17 cellular contexts compared by ENCODE assay signal in the genomic region with DNA sequence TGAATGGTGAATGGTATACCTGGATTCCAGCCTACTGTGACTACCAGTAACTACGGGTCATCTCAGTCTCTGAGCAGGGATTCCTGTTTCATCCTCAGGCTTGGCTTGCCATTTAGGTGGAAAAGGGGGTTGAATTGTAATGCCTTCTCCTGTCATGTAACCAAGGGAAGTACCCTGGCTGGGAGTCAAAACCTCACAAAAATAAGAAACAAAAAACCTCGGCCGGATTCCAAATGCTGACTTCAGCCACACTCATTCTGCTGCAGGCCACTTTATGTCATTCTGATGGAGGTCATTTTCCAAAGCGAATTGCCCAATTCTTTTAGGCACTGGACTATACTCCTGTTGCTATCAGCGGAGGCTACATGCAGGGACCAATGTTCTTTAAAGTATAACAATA.
DNase-seq lines count a peak whose midpoint lies in the region; ATAC-seq, FAIRE-seq and TF ChIP-seq lines count a peak whose summit lies in the region.
"Had no signal": no experiment of that assay in that cellular context is flagged by ENCODE, and none has a peak within 500 bp of the region (broad histone marks: within the 10 kb centered on the region; RNA-seq: fewer than 3 reads in every experiment).

No MANE protein-coding gene starts in this region.

- ATAC-seq in HepG2 = no peak
- ATAC-seq: activated CD4-positive, CD25-positive, alpha-beta regulatory T cell treated with anti-CD3 and anti-CD28 coated beads, Interleukin-2, amount 50 U/mL, for 24 hours; natural killer cell treated with Interleukin-12 subunit alpha and Interleukin-12 subunit beta and Interleukin-15 and Interleukin-18, amount 100 ng/mL, for 72 hours; stimulated activated naive CD8-positive, alpha-beta T cell treated with anti-CD3 and anti-CD28 coated beads, Interleukin-15, Interleukin-2, amounts not matched to agents 100 U/mL and 50 U/mL, for 24 hours had no signal

- H3K27me3 ChIP-seq in adrenal gland = no peaks in the 10 kb centered on the region
- H3K27me3 ChIP-seq in prostate gland (replicated peaks; ENCODE audit: insufficient read depth) = no peaks in the 10 kb centered on the region
- H3K27me3 ChIP-seq in HepG2 (ENCODE audit: control insufficient read depth in 1 of 2, insufficient read depth in 2 of 2, low read length in 2 of 2) = no peaks in the 10 kb centered on the region
- H3K27me3 ChIP-seq: right lobe of liver had no signal

- TF ChIP-seq POLR2A in adrenal gland (IDR thresholded peaks at IDR 0.05) (no peak), prostate gland (IDR thresholded peaks at IDR 0.05) (no peak), HepG2 (IDR thresholded peaks at IDR 0.05; ENCODE audit: insufficient read depth in 1 of 2, low read depth in 2 of 2, low read length in 2 of 2) (no peak)

- H3K9me3 ChIP-seq in adrenal gland (replicated peaks in 1 of 3) = no peaks in the 10 kb centered on the region
- no peaks in the 10 kb centered on the region for H3K9me3 ChIP-seq in prostate gland
- no peaks in the 10 kb centered on the region for H3K9me3 ChIP-seq in HepG2 (ENCODE audit: low read length)
- H3K9me3 ChIP-seq: right lobe of liver had no signal

- WGBS in adrenal gland, 4 donors = 41 to 50% (median 43%) methylated on average over 5 of the region's 5 CpGs
- 59% methylated on average over 5 of the region's 5 CpGs for WGBS in prostate gland
- WGBS in HepG2 (ENCODE audit: low lambda C conversion rate) = 4% methylated on average over 5 of the region's 5 CpGs

- intact Hi-C loops in adrenal gland (cut with DNase I) = no loop called here
- intact Hi-C loops in prostate gland (cut with DNase I) = no loop called here
- intact Hi-C loops in HepG2 (cut with micrococcal nuclease; ENCODE audit: unreplicated experiment) = no loop called here

- TF ChIP-seq RAD21 in HepG2 (CRISPR knock-in tag; IDR thresholded peaks at IDR 0.05) = no peak

- no peaks in the 10 kb centered on the region for H3K79me2 ChIP-seq in HepG2 (ENCODE audit: insufficient read depth, low read length)

- TF ChIP-seq CTCF in adrenal gland (IDR thresholded peaks at IDR 0.05) (no peak), foreskin fibroblast (IDR thresholded peaks at IDR 0.05; ENCODE audit: low read depth, low read length) (no peak), prostate gland (IDR thresholded peaks at IDR 0.05) (no peak), HepG2 (CRISPR knock-in tag; IDR thresholded peaks at IDR 0.05) (no peak)

- no TSS peak for BruUV-seq in HepG2 (replicated peaks; lab: Mats Ljungman, UMichigan)

- no peak overlapping the region for H3K4me2 ChIP-seq in HepG2 (ENCODE audit: low read depth, low read length)

- POLR2A ChIA-PET in HepG2 (lab: Yijun Ruan, JAX) = no interaction called here

- no peaks in the 10 kb centered on the region for H4K20me1 ChIP-seq in HepG2 (ENCODE audit: insufficient read depth, low read length)

- DNase-seq in ELR (ENCODE audit: low read depth) (peak; percentile 23), adrenal gland (peak in 6 of 7 donors; percentile 44 to 72 (median 66)), foreskin fibroblast (peak; percentile 21 to 66), pons (ENCODE audit: low spot score) (peak; percentile 35), SKM-1 (lab: John Stamatoyannopoulos, UW; ENCODE audit: unreplicated experiment) (no peak), prostate gland (ENCODE audit: low spot score) (no peak), iPS-NIHi11 (ENCODE audit: low spot score) (no peak), HepG2 (ENCODE audit: low spot score) (no peak)
- DNase-seq: activated T-cell treated with anti-CD3 and anti-CD28 coated beads for 4 hours; CD4-positive, CD25-positive, alpha-beta regulatory T cell; effector memory CD4-positive, alpha-beta T cell; GF-D8; right lobe of liver; stimulated activated naive CD8-positive, alpha-beta T cell treated with anti-CD3 and anti-CD28 coated beads, Interleukin-15, Interleukin-2, amounts not matched to agents 100 U/mL and 50 U/mL, for 24 hours had no signal

- in situ Hi-C loops in HepG2 (cut with HindIII; ENCODE audit: extremely low pct_ligation_motif_present, low pct_unique_long_range_greater_than_20kb) = no loop called here

- FAIRE-seq in HepG2 (lab: Jason Lieb, UNC) = no peak
- FAIRE-seq: HTR-8/SVneo had no signal

- H3K27ac ChIP-seq in adrenal gland = peak overlapping the region in 1 of 5 donors; percentile 33
- no peak overlapping the region for H3K27ac ChIP-seq in prostate gland
- no peak overlapping the region for H3K27ac ChIP-seq in HepG2 (ENCODE audit: extremely low read length, insufficient read depth, low read length)
- H3K27ac ChIP-seq: right lobe of liver had no signal

- H3K9ac ChIP-seq in HepG2 (ENCODE audit: insufficient read depth, low read depth, low read length) = no peak overlapping the region

- H3K36me3 ChIP-seq in adrenal gland (replicated peaks in 1 of 2) (no peaks in the 10 kb centered on the region), prostate gland (no peaks in the 10 kb centered on the region), HepG2 (replicated peaks in 1 of 2; ENCODE audit: control insufficient read depth in 1 of 2, insufficient read depth in 2 of 2, low read length in 2 of 2) (no peaks in the 10 kb centered on the region)
- H3K36me3 ChIP-seq: right lobe of liver had no signal

- H3K4me3 ChIP-seq in adrenal gland (no peak overlapping the region), foreskin fibroblast (ENCODE audit: low read depth in 1 of 2, low read length in 2 of 2) (no peak overlapping the region), prostate gland (no peak overlapping the region), HepG2 (replicated peaks in 1 of 3; ENCODE audit: insufficient read depth in 1 of 3, low read depth in 2 of 3, low read length in 3 of 3) (no peak overlapping the region)
- H3K4me3 ChIP-seq: right lobe of liver had no signal

- TF ChIP-seq EP300 in HepG2 (IDR thresholded peaks at IDR 0.05; ENCODE audit: low read depth in 2 of 2, low read length in 2 of 2) (no peak), HepG2 (CRISPR knock-in tag; IDR thresholded peaks at IDR 0.05; ENCODE audit: borderline replicate concordance) (no peak)

- H2AFZ ChIP-seq in HepG2 (ENCODE audit: low read length) = no peak overlapping the region

- H3K4me1 ChIP-seq in adrenal gland (replicated peaks in 1 of 2) (peaks cover 0 to 9% of the 10 kb centered on the region in 2 donors), prostate gland (replicated peaks) (no peaks in the 10 kb centered on the region), HepG2 (ENCODE audit: insufficient read depth, low read length) (no peaks in the 10 kb centered on the region)
- H3K4me1 ChIP-seq: right lobe of liver had no signal

- CTCF ChIA-PET in HepG2 (lab: Yijun Ruan, JAX; ENCODE audit: low intra/inter-chr PET ratio, low total read pairs) = no interaction called here

TF ChIP-seq in HepG2, 621 proteins besides CTCF, POLR2A, EP300 and RAD21:
- TF ChIP-seq AKNA (CRISPR knock-in tag; IDR thresholded peaks at IDR 0.05; ENCODE audit: borderline replicate concordance) = no peak
- no peak for TF ChIP-seq IKZF4 (CRISPR knock-in tag; IDR thresholded peaks at IDR 0.05; ENCODE audit: borderline replicate concordance, low read depth, not compliant biosample characterization)
- no peak for TF ChIP-seq ZKSCAN5 (CRISPR knock-in tag; IDR thresholded peaks at IDR 0.05)
- TF ChIP-seq NFRKB (IDR thresholded peaks at IDR 0.05) = no peak
- TF ChIP-seq ZNF614 (CRISPR knock-in tag; IDR thresholded peaks at IDR 0.05; ENCODE audit: borderline replicate concordance) = no peak
TF ChIP-seq in HepG2: peak in this region for 0.

Comparison
In these comparisons a context has a peak if more than half of its experiments do, and no peak if none do; other contexts are left out.
1. DNase-seq: peak in ELR (single experiment), adrenal gland (6 of 7), foreskin fibroblast (2 of 2) and pons (single experiment); none in SKM-1 (single experiment), prostate gland (single experiment), iPS-NIHi11 (single experiment) and HepG2 (single experiment).